In genomic region chr13:28522871-28523270, GRCh38 we compare ENCODE assay signal across 1 cellular context.
TF ChIP-seq lines count a peak whose summit lies in the region.

No MANE protein-coding gene starts in this region.

TF ChIP-seq in H1, 55 proteins besides CTCF, POLR2A, EP300 and RAD21:
- no peak for TF ChIP-seq HDAC6 (IDR thresholded peaks at IDR 0.05; ENCODE audit: low read depth, low read length)
- no peak for TF ChIP-seq SP1 (IDR thresholded peaks at IDR 0.05; ENCODE audit: low read depth, low read length)
- no peak for TF ChIP-seq NANOG (IDR thresholded peaks at IDR 0.05; ENCODE audit: insufficient read depth, low read depth, low read length, poor library complexity, severe bottlenecking)
- TF ChIP-seq MAFK (IDR thresholded peaks at IDR 0.05; ENCODE audit: low read depth, low read length), result no peak
- TF ChIP-seq YY1 (IDR thresholded peaks at IDR 0.05; ENCODE audit: low read depth, low read length), result no peak
- TF ChIP-seq POLR2AphosphoS5 (IDR thresholded peaks at IDR 0.05; ENCODE audit: low read depth, low read length), result no peak
- TF ChIP-seq TCF12 (IDR thresholded peaks at IDR 0.05; ENCODE audit: low read depth, low read length), result no peak
- TF ChIP-seq BRCA1 (IDR thresholded peaks at IDR 0.05; ENCODE audit: low read depth, low read length), result no peak
- no peak for TF ChIP-seq TAF7 (optimal IDR thresholded peaks at IDR 0.05; ENCODE audit: borderline replicate concordance, low read depth, low read length)
- no peak for TF ChIP-seq ATF2 (IDR thresholded peaks at IDR 0.05; ENCODE audit: low read length)
- no peak for TF ChIP-seq ASH2L (IDR thresholded peaks at IDR 0.05; ENCODE audit: low read length)
- no peak for TF ChIP-seq CTBP2 (IDR thresholded peaks at IDR 0.05; ENCODE audit: borderline replicate concordance, insufficient read depth, insufficient read length, low read length)
- no peak for TF ChIP-seq SIRT6 (IDR thresholded peaks at IDR 0.05; ENCODE audit: low read length)
- no peak for TF ChIP-seq USF2 (IDR thresholded peaks at IDR 0.05; ENCODE audit: low read length)
